Comparison of ENCODE assay signal across 13 cellular contexts in the genomic region with DNA sequence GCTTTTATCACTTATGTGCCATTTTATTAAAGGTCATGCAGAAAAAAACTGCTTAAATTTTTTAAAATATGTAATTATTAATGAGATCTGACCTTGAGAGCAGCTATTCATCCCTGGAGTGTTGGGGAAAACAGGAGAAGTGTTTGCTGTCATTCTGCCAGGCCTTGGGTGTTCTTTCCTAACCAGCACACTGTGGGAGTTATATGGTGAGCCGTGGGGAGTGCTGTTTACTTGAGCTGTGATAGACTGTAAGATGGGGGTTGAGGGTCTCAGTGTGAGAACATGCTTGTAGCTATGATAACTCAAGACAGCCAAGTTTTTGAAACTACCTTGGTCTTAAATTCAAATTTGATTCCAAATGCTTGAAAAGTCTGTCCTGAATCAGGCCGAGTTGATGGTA.
"Had no signal": no experiment of that assay in that cellular context is flagged by ENCODE, and none has a peak within 500 bp of the region (broad histone marks: within the 10 kb centered on the region; RNA-seq: fewer than 3 reads in every experiment).

No MANE protein-coding gene starts in this region.

- H3K27me3 Mint-ChIP-seq: T-helper 17 cell had no signal

- H3K27me3 ChIP-seq: gastrocnemius medialis, hepatocyte, tibial nerve had no signal

- H3K36me3 Mint-ChIP-seq: naive B cell had no signal

- H3K27ac ChIP-seq: gastrocnemius medialis, hepatocyte, psoas muscle, tibial nerve had no signal

- H3K27ac Mint-ChIP-seq: T-helper 17 cell had no signal

- H3K4me1 Mint-ChIP-seq: naive B cell, T-helper 17 cell had no signal

- H3K4me3 Mint-ChIP-seq: T-helper 17 cell had no signal

- H3K36me3 ChIP-seq: gastrocnemius medialis, tibial nerve had no signal

- H3K4me2 ChIP-seq: hepatocyte had no signal

- ATAC-seq: gastrocnemius medialis, psoas muscle, sciatic nerve, T-helper 17 cell had no signal

- H3K4me1 ChIP-seq: gastrocnemius medialis, psoas muscle had no signal

- H3K4me3 ChIP-seq: gastrocnemius medialis, hepatocyte, psoas muscle, tibial nerve had no signal

- DNase-seq: activated CD4-positive, CD25-positive, alpha-beta regulatory T cell; activated naive CD4-positive, alpha-beta T cell treated with anti-CD3 and anti-CD28 coated beads, Interleukin-2, amount 50 U/mL, for 16 hours; activated T-cell treated with anti-CD3 and anti-CD28 coated beads, Interleukin-2, amount 50 U/mL, for 1 hour; amniotic stem cell; effector CD4-positive, alpha-beta T cell; gastrocnemius medialis; naive B cell; psoas muscle; stimulated activated CD4-positive, alpha-beta T cell treated with anti-CD3 and anti-CD28 coated beads, Interleukin-4, amount 100 ng/mL, for 4 hours; T-helper 17 cell had no signal

- H3K79me2 ChIP-seq: hepatocyte had no signal

- H2AFZ ChIP-seq: hepatocyte had no signal

- H3K9me3 ChIP-seq: gastrocnemius medialis, psoas muscle had no signal
